In genomic region chr19:5703819-5704818, GRCh38 we compare ENCODE assay signal across 21 cellular contexts. TPM values are rescaled to one million over a fixed set of nuclear protein-coding genes. Genes with fewer than 3 reads are reported as not detected.
DNase-seq lines count a peak whose midpoint lies in the region; ATAC-seq and TF ChIP-seq lines count a peak whose summit lies in the region.
"Had no signal": no experiment of that assay in that cellular context is flagged by ENCODE, and none has a peak within 500 bp of the region (broad histone marks: within the 10 kb centered on the region; RNA-seq: fewer than 3 reads in every experiment).

No MANE protein-coding gene starts in this region.

- peak in 1 of 2 donors; percentile 7 for ATAC-seq in activated naive CD4-positive, alpha-beta T cell treated with anti-CD3 and anti-CD28 coated beads, Interleukin-2, amount 50 U/mL, for 72 hours
- ATAC-seq in central memory CD8-positive, alpha-beta T cell (replicated peaks; ENCODE audit: extremely low read depth, poor library complexity, severe bottlenecking), result no peak
- ATAC-seq in HG02970 (IDR thresholded peaks at IDR 0.05; ENCODE audit: low FRiP score, unreplicated experiment), result no peak
- ATAC-seq: HCT116, Panc1 had no signal

- peaks cover 17 to 21% of the 10 kb centered on the region in 2 donors for H3K36me3 Mint-ChIP-seq in activated naive CD4-positive, alpha-beta T cell treated with anti-CD3 and anti-CD28 coated beads, Interleukin-2, amount 50 U/mL, for 72 hours
- peaks cover 43% of the 10 kb centered on the region for H3K36me3 Mint-ChIP-seq in central memory CD8-positive, alpha-beta T cell (ENCODE audit: insufficient read depth)

- H4K20me1 ChIP-seq in osteoblast (ENCODE audit: insufficient read depth, low read length), result peaks cover 4% of the 10 kb centered on the region

- H3K27me3 ChIP-seq in H7 (ENCODE audit: control insufficient read depth, insufficient read depth, low read length), result no peaks in the 10 kb centered on the region
- H3K27me3 ChIP-seq in osteoblast (ENCODE audit: insufficient read depth, low read length), result no peaks in the 10 kb centered on the region

- peaks cover 42% of the 10 kb centered on the region for H3K36me3 ChIP-seq in H7 (replicated peaks; ENCODE audit: control insufficient read depth, insufficient read depth, low read length)
- peaks cover 50% of the 10 kb centered on the region for H3K36me3 ChIP-seq in osteoblast (ENCODE audit: insufficient read depth, low read length)

- H2AFZ ChIP-seq in osteoblast (ENCODE audit: low read length), result no peak overlapping the region
- H2AFZ ChIP-seq: GM23248 had no signal

- H3K27ac ChIP-seq in osteoblast (ENCODE audit: low read depth, low read length), result no peak overlapping the region
- H3K27ac ChIP-seq: GM23248, KMS-11 had no signal

- H3K4me3 ChIP-seq in H7 (ENCODE audit: insufficient read depth, low read depth, low read length) (no peak overlapping the region), osteoblast (ENCODE audit: insufficient read depth, low read length) (no peak overlapping the region)
- H3K4me3 ChIP-seq: GM23248 had no signal

- no peak for TF ChIP-seq CTCF in osteoblast (IDR thresholded peaks at IDR 0.05; ENCODE audit: extremely low read depth, low read depth, low read length)

- H3K4me1 ChIP-seq in osteoblast (ENCODE audit: insufficient read depth, low read length), result no peaks in the 10 kb centered on the region
- H3K4me1 ChIP-seq: Caco-2 had no signal

- peaks cover 11% of the 10 kb centered on the region for H3K79me2 ChIP-seq in osteoblast (ENCODE audit: insufficient read depth, low read length)

- no peaks in the 10 kb centered on the region for H3K27me3 Mint-ChIP-seq in central memory CD8-positive, alpha-beta T cell
- H3K27me3 Mint-ChIP-seq: B cell had no signal

- H3K4me3 Mint-ChIP-seq in central memory CD8-positive, alpha-beta T cell, result no peak overlapping the region
- H3K4me3 Mint-ChIP-seq: B cell had no signal

- no peaks in the 10 kb centered on the region for H3K4me1 Mint-ChIP-seq in central memory CD8-positive, alpha-beta T cell
- H3K4me1 Mint-ChIP-seq: B cell had no signal

- H3K27ac Mint-ChIP-seq in activated naive CD4-positive, alpha-beta T cell treated with anti-CD3 and anti-CD28 coated beads, Interleukin-2, amount 50 U/mL, for 72 hours, result peak overlapping the region; percentile 33 to 76
- H3K27ac Mint-ChIP-seq in central memory CD8-positive, alpha-beta T cell (ENCODE audit: low read depth), result peak overlapping the region; percentile 93
- H3K27ac Mint-ChIP-seq: B cell had no signal

- no peaks in the 10 kb centered on the region for H3K9me3 Mint-ChIP-seq in activated naive CD4-positive, alpha-beta T cell treated with anti-CD3 and anti-CD28 coated beads, Interleukin-2, amount 50 U/mL, for 72 hours
- no peaks in the 10 kb centered on the region for H3K9me3 Mint-ChIP-seq in central memory CD8-positive, alpha-beta T cell

- no peaks in the 10 kb centered on the region for H3K9me3 ChIP-seq in osteoblast (ENCODE audit: low read depth, low read length)
- H3K9me3 ChIP-seq: Caco-2 had no signal

- H3K4me2 ChIP-seq in osteoblast (ENCODE audit: insufficient read depth, low read length), result no peak overlapping the region
- H3K4me2 ChIP-seq: KMS-11 had no signal

- DNase-seq in activated naive CD4-positive, alpha-beta T cell treated with anti-CD3 and anti-CD28 coated beads, Interleukin-2, amount 50 U/mL, for 72 hours (ENCODE audit: low spot score in 2 of 2), result no peak
- no peak for DNase-seq in activated naive CD4-positive, alpha-beta T cell (lab: John Stamatoyannopoulos, UW)
- DNase-seq in H7, result peak; percentile 46
- DNase-seq in central memory CD8-positive, alpha-beta T cell (ENCODE audit: low spot score in 2 of 2), result no peak
- peak; percentile 73 for DNase-seq in osteoblast (ENCODE audit: insufficient read length, low spot score, missing footprints)
- DNase-seq in NCI-H526 treated with DMSO at 0.1 percent for 48 hours (lab: John Stamatoyannopoulos, UW), result no peak
- DNase-seq in NCI-H1092 (lab: John Stamatoyannopoulos, UW), result no peak
- DNase-seq: 8988T, Caco-2, DMS153, GF-D8, NCI-H1436, NCI-H2029 treated with DMSO at 0.1 percent for 48 hours, NCI-H446 treated with DMSO at 0.1 percent for 48 hours had no signal

RNA-seq across cellular contexts. Expression of gene RPL36, which starts 14.0 kb away (rescaled TPM):
- total RNA-seq in activated naive CD4-positive, alpha-beta T cell treated with anti-CD3 and anti-CD28 coated beads, Interleukin-2, amount 50 U/mL, for 72 hours, result 1,000 to 10,000 TPM; 1,044 to 1,174 TPM
- 1,318 and 1,675 TPM in 2 replicates for total RNA-seq in H7 (2014; rRNA removed; shearing (Covaris generic))
- total RNA-seq in osteoblast, result 228 and 257 TPM in 2 replicates

RNA-seq across cellular contexts. Expression of gene LONP1, which starts 15.8 kb away (rescaled TPM):
- 100 to 1,000 TPM; 178 to 359 TPM for total RNA-seq in activated naive CD4-positive, alpha-beta T cell treated with anti-CD3 and anti-CD28 coated beads, Interleukin-2, amount 50 U/mL, for 72 hours
- 119 and 126 TPM in 2 replicates for total RNA-seq in H7 (2014; rRNA removed; shearing (Covaris generic))
- 130 and 163 TPM in 2 replicates for total RNA-seq in osteoblast

RNA-seq across cellular contexts. Expression of gene CATSPERD, which starts 16.3 kb away (rescaled TPM):
- not detected for total RNA-seq in activated naive CD4-positive, alpha-beta T cell treated with anti-CD3 and anti-CD28 coated beads, Interleukin-2, amount 50 U/mL, for 72 hours
- 0.03 TPM in 1 of 2 replicates, not detected in the other for total RNA-seq in H7 (2014; rRNA removed; shearing (Covaris generic))
- under 0.01 TPM in 2 replicates for total RNA-seq in osteoblast
- total RNA-seq: B cell, Caco-2, SK-MEL-5 had no signal

RNA-seq across cellular contexts. Expression of gene HSD11B1L, which starts 23.3 kb away (rescaled TPM):
- 1 to 10 TPM; 3.2 to 5.2 TPM for total RNA-seq in activated naive CD4-positive, alpha-beta T cell treated with anti-CD3 and anti-CD28 coated beads, Interleukin-2, amount 50 U/mL, for 72 hours
- 12.0 and 16.2 TPM in 2 replicates for total RNA-seq in H7 (2014; rRNA removed; shearing (Covaris generic))
- 12.1 and 14.8 TPM in 2 replicates for total RNA-seq in osteoblast

RNA-seq across cellular contexts. Expression of gene MICOS13, which starts 23.8 kb away (rescaled TPM):
- 10 to 100 TPM; 32.0 to 47.2 TPM for total RNA-seq in activated naive CD4-positive, alpha-beta T cell treated with anti-CD3 and anti-CD28 coated beads, Interleukin-2, amount 50 U/mL, for 72 hours
- 53.1 and 71.4 TPM in 2 replicates for total RNA-seq in H7 (2014; rRNA removed; shearing (Covaris generic))
- total RNA-seq in osteoblast, result 21.0 and 25.9 TPM in 2 replicates

Comparison
In these comparisons a context has a peak if more than half of its experiments do, and no peak if none do; other contexts are left out.
1. DNase-seq: peak in H7 (single experiment) and osteoblast (single experiment); none in activated naive CD4-positive, alpha-beta T cell treated with anti-CD3 and anti-CD28 coated beads, Interleukin-2, amount 50 U/mL, for 72 hours (0 of 2), activated naive CD4-positive, alpha-beta T cell (0 of 4), central memory CD8-positive, alpha-beta T cell (0 of 2), NCI-H526 treated with DMSO at 0.1 percent for 48 hours (single experiment) and NCI-H1092 (single experiment).